Comparison of ENCODE assay signal across 30 cellular contexts in genomic region chr6:34654061-34654460, GRCh38. TPM values are rescaled to one million over a fixed set of nuclear protein-coding genes. Genes with fewer than 3 reads are reported as not detected.
A peak's percentile ranks its signal among the peaks of the same experiment; 100 is the strongest.
DNase-seq lines count a peak whose midpoint lies in the region; ATAC-seq, FAIRE-seq and TF ChIP-seq lines count a peak whose summit lies in the region.
"Had no signal": no experiment of that assay in that cellular context is flagged by ENCODE, and none has a peak within 500 bp of the region (broad histone marks: within the 10 kb centered on the region; RNA-seq: fewer than 3 reads in every experiment).

No MANE protein-coding gene starts in this region.

- FAIRE-seq in GM19239 (lab: Jason Lieb, UNC), result peak; percentile 8

- no peak for DNase-seq in CD4-positive, alpha-beta T cell
- DNase-seq in GM19239 (ENCODE audit: insufficient read length, low spot score), result no peak
- DNase-seq in activated B cell treated with CpG ODN at 0.5 μM for 24 hours, result no peak
- DNase-seq in natural killer cell, result no peak
- DNase-seq in NCI-H1092 treated with DMSO at 0.1 percent for 48 hours (lab: John Stamatoyannopoulos, UW), result no peak
- no peak for DNase-seq in occipital lobe (lab: John Stamatoyannopoulos, UW)
- DNase-seq in SHP77 treated with DMSO at 0.1 percent for 48 hours (lab: John Stamatoyannopoulos, UW), result no peak
- DNase-seq: activated gamma-delta T cell treated with Interleukin-2 at 50 U/mL for 16 hours; activated naive CD8-positive, alpha-beta T cell treated with anti-CD3 and anti-CD28 coated beads, Interleukin-2, amount 10 ng/mL, durations not matched to agents 7 days and 5 days; activated T-cell treated with anti-CD3 and anti-CD28 coated beads, Interleukin-2, amount 50 U/mL, for 4 hours; aorta; cortex of kidney; DMS79; effector memory CD4-positive, alpha-beta T cell; hypothalamus; mesenchymal stem cell; NCI-H2081; NCI-H226; NCI-H526 treated with DMSO at 0.1 percent for 48 hours; posterior cingulate gyrus; right cardiac atrium; spleen; stimulated activated CD4-positive, alpha-beta T cell treated with anti-CD3 and anti-CD28 coated beads, Interleukin-2, amount 100 ng/mL, for 48 hours; transverse colon had no signal

- no peaks in the 10 kb centered on the region for H3K27me3 ChIP-seq in CD4-positive, alpha-beta T cell (ENCODE audit: control insufficient read depth, insufficient read depth, low read length)
- H3K27me3 ChIP-seq: BLaER1 treated with 17β-estradiol and CSF1 and Interleukin-3, amounts not matched to agents 10 nM and 100 nM; neural progenitor cell; spleen; transverse colon had no signal

- no peak for TF ChIP-seq CTCF in CD4-positive, alpha-beta T cell (IDR thresholded peaks at IDR 0.05)
- TF ChIP-seq CTCF in activated B cell treated with CpG ODN at 0.5 μM for 24 hours (IDR thresholded peaks at IDR 0.05) (no peak), natural killer cell (IDR thresholded peaks at IDR 0.05) (no peak)

- H3K9me3 Mint-ChIP-seq in CD4-positive, alpha-beta T cell, result no peaks in the 10 kb centered on the region
- H3K9me3 Mint-ChIP-seq in activated B cell treated with CpG ODN at 0.5 μM for 24 hours (no peaks in the 10 kb centered on the region), natural killer cell (no peaks in the 10 kb centered on the region)
- H3K9me3 Mint-ChIP-seq: activated naive CD8-positive, alpha-beta T cell treated with anti-CD3 and anti-CD28 coated beads, Interleukin-2, amount 10 ng/mL, durations not matched to agents 7 days and 5 days; activated T-cell treated with anti-CD3 and anti-CD28 coated beads, Interleukin-2, amount 50 U/mL, for 4 hours; GM23338; neural progenitor cell had no signal

- H3K27ac ChIP-seq in CD4-positive, alpha-beta T cell (ENCODE audit: low read depth, low read length), result no peak overlapping the region
- H3K27ac ChIP-seq: BLaER1 treated with 17β-estradiol and CSF1 and Interleukin-3, amounts not matched to agents 10 nM and 100 nM; neural progenitor cell had no signal

- intact Hi-C loops in CD4-positive, alpha-beta T cell (cut with DNase I, micrococcal nuclease), result loop anchor here in 1 of 2 experiments (2.0 kb wide), 1 partner anchor 15 kb away; no protein-coding TSS in a partner anchor
- intact Hi-C loops in activated B cell treated with CpG ODN at 0.5 μM for 24 hours (cut with micrococcal nuclease), result no loop called here
- intact Hi-C loops in natural killer cell (cut with micrococcal nuclease), result no loop called here

- peak overlapping the region; percentile 29 for H3K27ac Mint-ChIP-seq in CD4-positive, alpha-beta T cell
- peak overlapping the region; percentile 18 for H3K27ac Mint-ChIP-seq in activated B cell treated with CpG ODN at 0.5 μM for 24 hours
- H3K27ac Mint-ChIP-seq in natural killer cell, result peak overlapping the region; percentile 12 to 29
- H3K27ac Mint-ChIP-seq: activated naive CD8-positive, alpha-beta T cell treated with anti-CD3 and anti-CD28 coated beads, Interleukin-2, amount 10 ng/mL, durations not matched to agents 7 days and 5 days; GM23338; neural progenitor cell had no signal

- no peak for ATAC-seq in CD4-positive, alpha-beta T cell (ENCODE audit: poor library complexity)
- ATAC-seq in activated B cell treated with CpG ODN at 0.5 μM for 24 hours (ENCODE audit: low read depth) (no peak), natural killer cell (no peak), HG02981 (IDR thresholded peaks at IDR 0.05; ENCODE audit: unreplicated experiment) (no peak)
- ATAC-seq: activated T-cell treated with anti-CD3 and anti-CD28 coated beads, Interleukin-2, amount 50 U/mL, for 4 hours; GM23338; right cardiac atrium; Right ventricle myocardium inferior; SK-N-SH treated with all-trans-retinoic acid at 6 μM for 48 hours had no signal

- POLR2A ChIA-PET in CD4-positive, alpha-beta T cell (lab: Charles Lee), result interaction anchor here (1.0 to 4.3 kb wide), 3 partner anchors 11 to 103 kb away, joined by 3 to 69 read pairs (median 5); partner anchors contain the start of gene SNRPC
- POLR2A ChIA-PET in activated B cell treated with CpG ODN at 0.5 μM for 24 hours (lab: Charles Lee), result interaction anchor here (0.6 to 6.3 kb wide), 4 partner anchors 10 to 70 kb away, joined by 5 to 87 read pairs (median 12); no protein-coding TSS in a partner anchor

- CTCF ChIA-PET in CD4-positive, alpha-beta T cell (lab: Charles Lee), result interaction anchor here (0.9 kb wide), 1 partner anchor 458 kb away, joined by 3 read pairs; no protein-coding TSS in a partner anchor
- CTCF ChIA-PET in activated B cell treated with CpG ODN at 0.5 μM for 24 hours (lab: Charles Lee), result no interaction called here

- H3K27me3 Mint-ChIP-seq in CD4-positive, alpha-beta T cell, result no peaks in the 10 kb centered on the region
- H3K27me3 Mint-ChIP-seq in activated B cell treated with CpG ODN at 0.5 μM for 24 hours, result no peaks in the 10 kb centered on the region
- no peaks in the 10 kb centered on the region for H3K27me3 Mint-ChIP-seq in natural killer cell (ENCODE audit: low read depth in 2 of 2)
- H3K27me3 Mint-ChIP-seq: activated naive CD8-positive, alpha-beta T cell treated with anti-CD3 and anti-CD28 coated beads, Interleukin-2, amount 10 ng/mL, durations not matched to agents 7 days and 5 days had no signal

- H3K36me3 Mint-ChIP-seq in CD4-positive, alpha-beta T cell (ENCODE audit: low read depth), result peaks cover 51% of the 10 kb centered on the region
- peaks cover 38% of the 10 kb centered on the region for H3K36me3 Mint-ChIP-seq in activated B cell treated with CpG ODN at 0.5 μM for 24 hours (ENCODE audit: low read depth)
- no peaks in the 10 kb centered on the region for H3K36me3 Mint-ChIP-seq in natural killer cell

- no peak overlapping the region for H3K4me3 Mint-ChIP-seq in CD4-positive, alpha-beta T cell
- H3K4me3 Mint-ChIP-seq in activated B cell treated with CpG ODN at 0.5 μM for 24 hours (no peak overlapping the region), natural killer cell (no peak overlapping the region)
- H3K4me3 Mint-ChIP-seq: activated naive CD8-positive, alpha-beta T cell treated with anti-CD3 and anti-CD28 coated beads, Interleukin-2, amount 10 ng/mL, durations not matched to agents 7 days and 5 days; activated T-cell treated with anti-CD3 and anti-CD28 coated beads, Interleukin-2, amount 50 U/mL, for 4 hours; GM23338; neural progenitor cell had no signal

- no peaks in the 10 kb centered on the region for H3K9me3 ChIP-seq in CD4-positive, alpha-beta T cell (ENCODE audit: control insufficient read depth, low read length)
- H3K9me3 ChIP-seq: BLaER1 treated with 17β-estradiol and CSF1 and Interleukin-3, amounts not matched to agents 10 nM and 100 nM; spleen; transverse colon had no signal

- H3K4me1 Mint-ChIP-seq in CD4-positive, alpha-beta T cell (ENCODE audit: low read depth), result peaks cover 61% of the 10 kb centered on the region
- H3K4me1 Mint-ChIP-seq in activated B cell treated with CpG ODN at 0.5 μM for 24 hours (peaks cover 57% of the 10 kb centered on the region), natural killer cell (peaks cover 31 to 37% of the 10 kb centered on the region in 2 donors)

RNA-seq across cellular contexts. Expression of gene ILRUN, which starts 42.5 kb away (rescaled TPM):
- total RNA-seq in CD4-positive, alpha-beta T cell, result 10 to 100 TPM; 44.9 to 49.4 TPM
- total RNA-seq in activated B cell treated with CpG ODN at 0.5 μM for 24 hours (71.0 and 84.4 TPM in 2 replicates), natural killer cell (100 to 1,000 TPM in 1 of 3 donors, 10 to 100 TPM in 2; 91.2 to 101 (median 92.3) TPM), occipital lobe (21.7 TPM)
